24 cellular contexts compared by ENCODE assay signal in the genomic region with DNA sequence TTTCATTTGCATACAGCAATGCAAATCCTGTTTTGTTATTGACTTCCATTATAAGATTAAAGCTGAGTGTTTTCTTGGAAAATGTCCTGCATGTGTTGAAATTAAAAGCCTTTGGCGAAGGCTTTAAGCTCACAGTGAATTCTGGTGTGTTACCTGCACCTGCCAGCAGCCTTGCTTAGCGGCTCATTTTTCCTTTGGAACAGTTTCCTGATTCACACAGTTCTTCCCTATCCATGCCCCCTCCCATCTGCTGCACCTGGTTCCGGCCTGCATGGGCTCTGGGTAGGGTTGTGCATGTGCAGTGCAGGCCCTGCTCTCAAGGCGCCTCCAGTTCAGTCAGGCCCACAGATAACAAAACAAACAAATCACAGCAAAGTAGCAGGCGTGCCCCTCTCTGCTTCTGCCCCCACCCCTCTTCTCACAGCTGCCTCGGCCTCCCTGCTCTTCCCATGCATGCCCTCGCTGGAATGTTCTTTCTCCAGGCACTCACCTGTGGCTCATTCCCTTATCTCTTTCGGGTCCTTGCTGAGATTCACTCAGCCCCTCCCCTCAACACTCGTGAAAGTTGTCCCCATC. TPM values are rescaled to one million over a fixed set of nuclear protein-coding genes. Genes with fewer than 3 reads are reported as not detected.
DNase-seq lines count a peak whose midpoint lies in the region; ATAC-seq and TF ChIP-seq lines count a peak whose summit lies in the region.
"Had no signal": no experiment of that assay in that cellular context is flagged by ENCODE, and none has a peak within 500 bp of the region (broad histone marks: within the 10 kb centered on the region; RNA-seq: fewer than 3 reads in every experiment).

No MANE protein-coding gene starts in this region.

- no CpG with 5 or more reads among the region's 9 CpGs for WGBS in H9 (ENCODE audit: extremely low coverage, insufficient read length, low lambda C conversion rate)
- no CpG with 5 or more reads among the region's 9 CpGs for WGBS in mesendoderm (ENCODE audit: extremely low coverage, insufficient coverage, low lambda C conversion rate)
- WGBS in right cardiac atrium, result 90% methylated on average over 9 of the region's 9 CpGs

- H3K9ac ChIP-seq in H9 (ENCODE audit: extremely low read depth, insufficient read length, low read length) (no peak overlapping the region), mesendoderm (ENCODE audit: low read length) (no peak overlapping the region)

- TF ChIP-seq CTCF in Caco-2 (IDR thresholded peaks at IDR 0.05; ENCODE audit: insufficient read depth in 1 of 2, low read depth in 1 of 2, low read length in 1 of 2, severe bottlenecking in 1 of 2, unreplicated experiment in 1 of 2), result no peak
- TF ChIP-seq CTCF in H9 (conservative IDR thresholded peaks at IDR 0.05), result no peak
- no peak for TF ChIP-seq CTCF in WTC11 (IDR thresholded peaks at IDR 0.05)

- H3K4me1 ChIP-seq in Caco-2 (peaks cover 55% of the 10 kb centered on the region), H9 (ENCODE audit: insufficient read depth, low read length) (peaks cover 4% of the 10 kb centered on the region), mesendoderm (ENCODE audit: control insufficient read depth, low read depth, low read length) (peaks cover 12% of the 10 kb centered on the region), right cardiac atrium (ENCODE audit: control insufficient read depth, insufficient read depth, low read length) (no peaks in the 10 kb centered on the region)
- H3K4me1 ChIP-seq: spleen, suprapubic skin, uterus had no signal

- no peak overlapping the region for H4K8ac ChIP-seq in H9 (replicated peaks; ENCODE audit: insufficient read length, low read depth, low read length)
- H4K8ac ChIP-seq in mesendoderm (ENCODE audit: low read depth, low read length), result no peak overlapping the region

- H3K27ac Mint-ChIP-seq in Caco-2 (ENCODE audit: unreplicated experiment), result peak overlapping the region; percentile 42
- peak overlapping the region; percentile 70 to 92 (median 75) for H3K27ac Mint-ChIP-seq in H9
- peak overlapping the region; percentile 52 for H3K27ac Mint-ChIP-seq in WTC11
- H3K27ac Mint-ChIP-seq: activated naive CD4-positive, alpha-beta T cell treated with anti-CD3 and anti-CD28 coated beads, Interleukin-2, amount 50 U/mL, for 24 hours; activated T-helper 17 cell treated with anti-CD3 and anti-CD28 coated beads, Interleukin-2, amount 50 U/mL, for 72 hours; stimulated activated effector memory CD8-positive, alpha-beta T cell treated with anti-CD3 and anti-CD28 coated beads, Interleukin-12 subunit alpha, Interleukin-12 subunit beta, amount 100 ng/mL, for 72 hours had no signal

- H3K4me2 ChIP-seq in H9 (ENCODE audit: insufficient read depth, insufficient read length, low read length) (no peak overlapping the region), mesendoderm (ENCODE audit: low read length) (no peak overlapping the region)

- H3K4me3 ChIP-seq in Caco-2 (ENCODE audit: low read depth, low read length) (no peak overlapping the region), mesendoderm (ENCODE audit: low read length) (no peak overlapping the region), right cardiac atrium (ENCODE audit: low read length) (no peak overlapping the region)
- H3K4me3 ChIP-seq: dorsolateral prefrontal cortex, spleen, suprapubic skin, uterus had no signal

- H3K36me3 Mint-ChIP-seq in Caco-2 (ENCODE audit: insufficient read depth, unreplicated experiment), result peaks cover 19% of the 10 kb centered on the region
- H3K36me3 Mint-ChIP-seq in H9 (ENCODE audit: insufficient read depth in 1 of 3, low read depth in 3 of 3), result peaks cover 19 to 60% (median 42%) of the 10 kb centered on the region in 3 experiments
- peaks cover 38% of the 10 kb centered on the region for H3K36me3 Mint-ChIP-seq in WTC11
- H3K36me3 Mint-ChIP-seq: activated naive CD4-positive, alpha-beta T cell treated with anti-CD3 and anti-CD28 coated beads, Interleukin-2, amount 50 U/mL, for 24 hours; stimulated activated effector memory CD8-positive, alpha-beta T cell treated with anti-CD3 and anti-CD28 coated beads, Interleukin-12 subunit alpha, Interleukin-12 subunit beta, amount 100 ng/mL, for 72 hours had no signal

- H2BK120ac ChIP-seq in H9 (ENCODE audit: low read depth, low read length, poor library complexity, severe bottlenecking) (no peak overlapping the region), mesendoderm (ENCODE audit: low read depth, low read length) (no peak overlapping the region)

- no peak overlapping the region for H3K14ac ChIP-seq in H9 (ENCODE audit: insufficient read depth, low read length)

- H3K36me3 ChIP-seq in Caco-2 (ENCODE audit: control insufficient read depth, insufficient read depth, low read length) (no peaks in the 10 kb centered on the region; the same call in 1 of the 2 replicates), mesendoderm (ENCODE audit: control insufficient read depth, insufficient read depth, low read length) (no peaks in the 10 kb centered on the region)
- H3K36me3 ChIP-seq: spleen, suprapubic skin, uterus had no signal

- no peak overlapping the region for H3T11ph ChIP-seq in H9 (ENCODE audit: low read length)

- H3K79me1 ChIP-seq in H9 (ENCODE audit: insufficient read depth, low read depth, low read length, poor library complexity, severe bottlenecking), result peaks cover 3% of the 10 kb centered on the region
- peaks cover 9% of the 10 kb centered on the region for H3K79me1 ChIP-seq in mesendoderm (ENCODE audit: low read length)

- no peak overlapping the region for H2AFZ ChIP-seq in H9 (ENCODE audit: low read length)

- no peaks in the 10 kb centered on the region for H3K9me3 ChIP-seq in Caco-2
- no peaks in the 10 kb centered on the region for H3K9me3 ChIP-seq in H9 (ENCODE audit: control insufficient read depth, low read depth, low read length)
- no peaks in the 10 kb centered on the region for H3K9me3 ChIP-seq in right cardiac atrium (ENCODE audit: control insufficient read depth, low read length)
- H3K9me3 ChIP-seq: spleen, suprapubic skin, uterus had no signal

- H3K56ac ChIP-seq in H9 (ENCODE audit: insufficient read length, low read depth, low read length) (no peak overlapping the region), mesendoderm (ENCODE audit: low read length) (no peak overlapping the region)

- no peaks in the 10 kb centered on the region for H4K20me1 ChIP-seq in H9 (ENCODE audit: control insufficient read depth, insufficient read depth, insufficient read length)

- no peak overlapping the region for H2AK5ac ChIP-seq in H9 (ENCODE audit: insufficient read length, low read length)
- H2AK5ac ChIP-seq in mesendoderm (ENCODE audit: low read length), result no peak overlapping the region

- H3K23me2 ChIP-seq in H9 (ENCODE audit: insufficient read length, low read depth, low read length, poor library complexity, severe bottlenecking), result no peaks in the 10 kb centered on the region

- H3K79me2 ChIP-seq in H9 (ENCODE audit: insufficient read depth, low read length) (no peaks in the 10 kb centered on the region; the same call in 1 of the 2 replicates), mesendoderm (ENCODE audit: control insufficient read depth, insufficient read depth, low read length) (peaks cover 19% of the 10 kb centered on the region)

- no peak overlapping the region for H2BK12ac ChIP-seq in H9 (ENCODE audit: insufficient read length, low read depth, low read length)

- intact Hi-C loops in Caco-2 (cut with micrococcal nuclease; ENCODE audit: unreplicated experiment) (no loop called here), right cardiac atrium (cut with DNase I) (no loop called here)

- no peak overlapping the region for H3K27ac ChIP-seq in H9 (ENCODE audit: insufficient read length, low read depth, low read length)
- no peak overlapping the region for H3K27ac ChIP-seq in mesendoderm (ENCODE audit: low read depth, low read length)
- H3K27ac ChIP-seq in right cardiac atrium (ENCODE audit: low read length), result no peak overlapping the region
- H3K27ac ChIP-seq: C4-2B, spleen, suprapubic skin, uterus had no signal

- DNase-seq in Caco-2, result no peak
- no peak for DNase-seq in H9
- DNase-seq in WTC11 (ENCODE audit: low spot score), result no peak
- DNase-seq in mesendoderm, result peak; percentile 32
- DNase-seq in DMS 273 treated with DMSO at 0.1 percent for 48 hours (lab: John Stamatoyannopoulos, UW), result no peak
- no peak for DNase-seq in right cardiac atrium
- DNase-seq: activated CD4-positive, alpha-beta T cell treated with anti-CD3 and anti-CD28 coated beads, Interleukin-2, amount 50 U/mL, for 4 hours; activated CD4-positive, CD25-positive, alpha-beta regulatory T cell; activated CD8-positive, alpha-beta memory T cell treated with anti-CD3 and anti-CD28 coated beads, Interleukin-2, amount 50 U/mL, for 4 hours; NCI-H1436 treated with DMSO at 0.1 percent for 48 hours; NCI-H345; NCI-H82; occipital lobe; SHP77 treated with DMSO at 0.1 percent for 48 hours; spleen; stimulated activated CD4-positive, alpha-beta T cell treated with anti-CD3 and anti-CD28 coated beads, Interleukin-2, amount 100 ng/mL, for 48 hours; uterus had no signal

- POLR2A ChIA-PET in Caco-2 (lab: Charles Lee), result no interaction called here
- POLR2A ChIA-PET in WTC11 (lab: Charles Lee), result no interaction called here

- H2BK5ac ChIP-seq in H9 (ENCODE audit: insufficient read length, low read length), result no peak overlapping the region
- H2BK5ac ChIP-seq in mesendoderm (ENCODE audit: low read length), result no peak overlapping the region

- H3K4me1 Mint-ChIP-seq in Caco-2 (ENCODE audit: low read depth, unreplicated experiment), result peaks cover 29% of the 10 kb centered on the region
- peaks cover 72 to 80% of the 10 kb centered on the region in 2 experiments for H3K4me1 Mint-ChIP-seq in H9
- H3K4me1 Mint-ChIP-seq in WTC11, result peaks cover 74% of the 10 kb centered on the region
- H3K4me1 Mint-ChIP-seq: activated naive CD4-positive, alpha-beta T cell treated with anti-CD3 and anti-CD28 coated beads, Interleukin-2, amount 50 U/mL, for 24 hours; activated T-helper 17 cell treated with anti-CD3 and anti-CD28 coated beads, Interleukin-2, amount 50 U/mL, for 72 hours had no signal

- ATAC-seq in WTC11 (no peak), HG03342 (IDR thresholded peaks at IDR 0.05; ENCODE audit: unreplicated experiment) (no peak), right cardiac atrium (no peak)
- ATAC-seq: activated T-helper 17 cell treated with anti-CD3 and anti-CD28 coated beads, Interleukin-2, amount 50 U/mL, for 72 hours; stimulated activated effector memory CD8-positive, alpha-beta T cell treated with anti-CD3 and anti-CD28 coated beads, Interleukin-12 subunit alpha, Interleukin-12 subunit beta, amount 100 ng/mL, for 72 hours had no signal

- H2BK15ac ChIP-seq in H9 (ENCODE audit: low read depth, low read length) (no peak overlapping the region), mesendoderm (replicated peaks; ENCODE audit: low read depth) (no peak overlapping the region)

- no peak overlapping the region for H4K91ac ChIP-seq in H9 (ENCODE audit: insufficient read length, low read depth, low read length)

- H3K4me3 Mint-ChIP-seq in Caco-2 (ENCODE audit: unreplicated experiment), result no peak overlapping the region
- no peak overlapping the region for H3K4me3 Mint-ChIP-seq in H9
- H3K4me3 Mint-ChIP-seq in WTC11, result no peak overlapping the region
- H3K4me3 Mint-ChIP-seq: activated naive CD4-positive, alpha-beta T cell treated with anti-CD3 and anti-CD28 coated beads, Interleukin-2, amount 50 U/mL, for 24 hours; activated T-helper 17 cell treated with anti-CD3 and anti-CD28 coated beads, Interleukin-2, amount 50 U/mL, for 72 hours; stimulated activated effector memory CD8-positive, alpha-beta T cell treated with anti-CD3 and anti-CD28 coated beads, Interleukin-12 subunit alpha, Interleukin-12 subunit beta, amount 100 ng/mL, for 72 hours had no signal

- CTCF ChIA-PET in Caco-2 (lab: Charles Lee), result no interaction called here
- CTCF ChIA-PET in WTC11 (lab: Charles Lee), result interaction anchor here (0.6 to 1.7 kb wide), 3 partner anchors 14 to 1119 kb away, joined by 3 to 6 read pairs (median 6); no protein-coding TSS in a partner anchor

- H3K9me3 Mint-ChIP-seq in Caco-2 (ENCODE audit: unreplicated experiment), result no peaks in the 10 kb centered on the region
- H3K9me3 Mint-ChIP-seq in H9, result no peaks in the 10 kb centered on the region; a peak in 2 of 5 replicates
- H3K9me3 Mint-ChIP-seq in WTC11, result peaks cover 3% of the 10 kb centered on the region; the same call in 1 of the 2 replicates
- H3K9me3 Mint-ChIP-seq: activated naive CD4-positive, alpha-beta T cell treated with anti-CD3 and anti-CD28 coated beads, Interleukin-2, amount 50 U/mL, for 24 hours; activated T-helper 17 cell treated with anti-CD3 and anti-CD28 coated beads, Interleukin-2, amount 50 U/mL, for 72 hours; stimulated activated effector memory CD8-positive, alpha-beta T cell treated with anti-CD3 and anti-CD28 coated beads, Interleukin-12 subunit alpha, Interleukin-12 subunit beta, amount 100 ng/mL, for 72 hours had no signal

- H3K18ac ChIP-seq in H9 (ENCODE audit: insufficient read length, low read depth, low read length) (no peak overlapping the region), mesendoderm (ENCODE audit: low read length) (no peak overlapping the region)

- no TSS peak for BruUV-seq in Caco-2 (replicated peaks; lab: Mats Ljungman, UMichigan)

- H3K27me3 Mint-ChIP-seq in Caco-2 (ENCODE audit: insufficient read depth, unreplicated experiment), result no peaks in the 10 kb centered on the region
- no peaks in the 10 kb centered on the region for H3K27me3 Mint-ChIP-seq in H9 (ENCODE audit: low read depth)
- no peaks in the 10 kb centered on the region for H3K27me3 Mint-ChIP-seq in WTC11 (ENCODE audit: low read depth)

- no peak overlapping the region for H3K4ac ChIP-seq in H9 (ENCODE audit: low read depth, low read length)
- no peak overlapping the region for H3K4ac ChIP-seq in mesendoderm (ENCODE audit: low read depth, low read length)

- H3K23ac ChIP-seq in H9 (ENCODE audit: insufficient read length, low read depth, low read length), result no peak overlapping the region
- no peak overlapping the region for H3K23ac ChIP-seq in mesendoderm (ENCODE audit: low read length)

- no peaks in the 10 kb centered on the region for H3K27me3 ChIP-seq in Caco-2 (replicated peaks; ENCODE audit: control insufficient read depth, insufficient read depth, low read length)
- H3K27me3 ChIP-seq in H9 (ENCODE audit: insufficient read depth, low read length), result no peaks in the 10 kb centered on the region
- H3K27me3 ChIP-seq in mesendoderm (ENCODE audit: insufficient read depth, low read length, poor library complexity), result no peaks in the 10 kb centered on the region
- H3K27me3 ChIP-seq in right cardiac atrium (ENCODE audit: control insufficient read depth, insufficient read depth), result no peaks in the 10 kb centered on the region
- H3K27me3 ChIP-seq: dorsolateral prefrontal cortex, suprapubic skin, uterus had no signal

- H4K5ac ChIP-seq in H9 (ENCODE audit: insufficient read length, low read depth, low read length), result no peak overlapping the region
- no peak overlapping the region for H4K5ac ChIP-seq in mesendoderm (ENCODE audit: low read length)

- no peak overlapping the region for H2BK20ac ChIP-seq in H9 (ENCODE audit: low read depth, low read length, poor library complexity, severe bottlenecking)

RNA-seq across cellular contexts. Expression of a gene that starts 15.8 kb away (rescaled TPM):
- 26.4 and 28.3 TPM in 2 replicates for total RNA-seq in Caco-2 (2022)
- 45.1 and 50.7 TPM in 2 replicates for total RNA-seq in H9 (2021)
- 50.0 to 64.3 TPM (median 52.9 TPM) in 3 replicates for total RNA-seq in WTC11 (2021)
- polyA plus RNA-seq in mesendoderm (2013, experiment 1 of 2), result 34.1 TPM
- polyA plus RNA-seq in mesendoderm (2013, experiment 2 of 2), result 35.6 TPM
- total RNA-seq in right cardiac atrium, result 1 to 10 TPM; 5.3 to 8.7 (median 6.9) TPM
- polyA plus RNA-seq in right cardiac atrium, result 6.1 TPM
